Comparison of ENCODE assay signal across 29 cellular contexts in genomic region chr10:79376078-79376628, GRCh38. TPM values are rescaled to one million over a fixed set of nuclear protein-coding genes. Genes with fewer than 3 reads are reported as not detected.
A peak's percentile ranks its signal among the peaks of the same experiment; 100 is the strongest.
DNase-seq lines count a peak whose midpoint lies in the region; ATAC-seq and TF ChIP-seq lines count a peak whose summit lies in the region.
"Had no signal": no experiment of that assay in that cellular context is flagged by ENCODE, and none has a peak within 500 bp of the region (broad histone marks: within the 10 kb centered on the region; RNA-seq: fewer than 3 reads in every experiment).

No MANE protein-coding gene starts in this region.

- peaks cover 13% of the 10 kb centered on the region for H3F3A ChIP-seq in SK-N-SH (replicated peaks; ENCODE audit: insufficient read depth)

- H3K4me3 ChIP-seq in SK-N-SH (ENCODE audit: low read depth in 2 of 2, low read length in 1 of 2): no peak overlapping the region
- H3K4me3 ChIP-seq: GM23338, left lung, upper lobe of right lung had no signal

- H2AFZ ChIP-seq in SK-N-SH (ENCODE audit: low read depth): peak overlapping the region; percentile 48; the same call in 1 of the 2 replicates
- H2AFZ ChIP-seq: GM23338 had no signal

- CTCF ChIA-PET in SK-N-SH (lab: Yijun Ruan, JAX): interaction anchor here (1.0 to 5.7 kb wide), 7 partner anchors 13 to 111 kb away, joined by 3 to 99 read pairs (median 24); no protein-coding TSS in a partner anchor

- no peak overlapping the region for H3K27ac ChIP-seq in SK-N-SH (ENCODE audit: low read depth in 2 of 2, low read length in 1 of 2)
- H3K27ac ChIP-seq: 22Rv1, C4-2B, left lung, RWPE1, upper lobe of right lung had no signal

- WGBS in SK-N-SH (ENCODE audit: low lambda C conversion rate): 93% methylated on average over 10 of the region's 11 CpGs

- no peaks in the 10 kb centered on the region for H3K9me3 ChIP-seq in SK-N-SH
- H3K9me3 ChIP-seq: Caco-2, upper lobe of right lung had no signal

- H3K36me3 ChIP-seq in SK-N-SH (replicated peaks in 1 of 2; ENCODE audit: control insufficient read depth in 1 of 2, insufficient read depth in 2 of 2, low read length in 1 of 2): no peaks in the 10 kb centered on the region
- H3K36me3 ChIP-seq: left lung, upper lobe of right lung had no signal

- ATAC-seq in SK-N-SH treated with all-trans-retinoic acid at 6 μM for 48 hours: no peak
- no peak for ATAC-seq in GM19035 (IDR thresholded peaks at IDR 0.05; ENCODE audit: unreplicated experiment)
- ATAC-seq: activated CD4-positive, CD25-positive, alpha-beta regulatory T cell treated with anti-CD3 and anti-CD28 coated beads, Interleukin-2, amount 50 U/mL, for 24 hours; activated CD8-positive, alpha-beta T cell treated with anti-CD3 and anti-CD28 coated beads, Interleukin-2, amount 10 ng/mL, durations not matched to agents 7 days and 5 days; GM23338; stimulated activated naive B cell treated with anti-CD40 and anti-IgM and Interleukin-4, amounts not matched to agents 10 μg/mL and 1 μg/mL and 100 μg/mL, for 72 hours; upper lobe of right lung had no signal

- no peaks in the 10 kb centered on the region for H3K27me3 ChIP-seq in SK-N-SH (ENCODE audit: insufficient read depth)
- H3K27me3 ChIP-seq: left lung, upper lobe of right lung had no signal

- TF ChIP-seq EP300 in SK-N-SH (IDR thresholded peaks at IDR 0.05; ENCODE audit: borderline replicate concordance in 1 of 2, low read depth in 1 of 2, low read length in 1 of 2): no peak

- no peaks in the 10 kb centered on the region for H4K20me1 ChIP-seq in SK-N-SH (ENCODE audit: insufficient read depth)

- H3K9me2 ChIP-seq in SK-N-SH: no peaks in the 10 kb centered on the region

- no peaks in the 10 kb centered on the region for H3K79me2 ChIP-seq in SK-N-SH (ENCODE audit: insufficient read depth)

- no peak overlapping the region for H3K4me2 ChIP-seq in SK-N-SH
- H3K4me2 ChIP-seq: GM23338 had no signal

- no peak overlapping the region for H3K9ac ChIP-seq in SK-N-SH

- H3K4me1 ChIP-seq in SK-N-SH (ENCODE audit: control insufficient read depth in 1 of 2, insufficient read depth in 2 of 2, low read depth in 1 of 2, low read length in 1 of 2): peaks cover 7 to 11% of the 10 kb centered on the region in 2 experiments; a peak in 2 of 4 replicates
- H3K4me1 ChIP-seq: Caco-2 had no signal

- no peak for TF ChIP-seq RAD21 in SK-N-SH (IDR thresholded peaks at IDR 0.05; ENCODE audit: low read length)

- TF ChIP-seq CTCF in SK-N-SH (IDR thresholded peaks at IDR 0.05): no peak

- DNase-seq in SK-N-SH: no peak
- DNase-seq in stimulated activated CD4-positive, alpha-beta T cell treated with anti-CD3 and anti-CD28 coated beads, Interleukin-4, amount 100 ng/mL, for 24 hours: peak; percentile 1
- no peak for DNase-seq in stimulated activated CD4-positive, alpha-beta T cell treated with anti-CD3 and anti-CD28 coated beads, Interleukin-2, amount 100 ng/mL, for 48 hours
- peak; percentile 43 for DNase-seq in mesenteric fat pad (ENCODE audit: low spot score)
- no peak for DNase-seq in NCI-H1436 treated with DMSO at 0.1 percent for 48 hours (lab: John Stamatoyannopoulos, UW)
- no peak for DNase-seq in NCI-H446 (lab: John Stamatoyannopoulos, UW)
- DNase-seq: activated CD8-positive, alpha-beta T cell treated with anti-CD3 and anti-CD28 coated beads, Interleukin-2, amount 10 ng/mL, durations not matched to agents 7 days and 5 days; activated gamma-delta T cell; activated T-cell treated with anti-CD3 and anti-CD28 coated beads for 4 hours; Caco-2; caudate nucleus; DMS79; left lung; naive B cell; NCI-H1092 treated with DMSO at 0.1 percent for 48 hours; NCI-H187 treated with DMSO at 0.1 percent for 48 hours; NCI-H2171 treated with DMSO at 0.1 percent for 48 hours; NCI-H510A treated with DMSO at 0.1 percent for 48 hours; nucleus accumbens; stimulated activated CD4-positive, alpha-beta T cell treated with anti-CD3 and anti-CD28 coated beads, Interleukin-15, amount 100 ng/mL, for 24 hours; stimulated activated naive B cell treated with anti-CD40 and anti-IgM and Interleukin-4, amounts not matched to agents 10 μg/mL and 1 μg/mL and 100 μg/mL, for 72 hours; upper lobe of right lung had no signal

- POLR2A ChIA-PET in SK-N-SH (lab: Yijun Ruan, JAX): no interaction called here

TF ChIP-seq in SK-N-SH, 30 proteins besides CTCF, POLR2A, EP300 and RAD21 (continues in another document):
- TF ChIP-seq CHD2 (IDR thresholded peaks at IDR 0.05; ENCODE audit: low read length, partially characterized antibody) (no peak), ZBTB33 (IDR thresholded peaks at IDR 0.05; ENCODE audit: borderline replicate concordance, low read depth) (no peak), ELF1 (IDR thresholded peaks at IDR 0.05) (no peak), MAX (IDR thresholded peaks at IDR 0.05; ENCODE audit: low read depth) (no peak), POLR2AphosphoS5 (IDR thresholded peaks at IDR 0.05; ENCODE audit: low read depth, low read length) (no peak), IRF3 (IDR thresholded peaks at IDR 0.05; ENCODE audit: low read depth, low read length) (no peak), RFX5 (IDR thresholded peaks at IDR 0.05; ENCODE audit: low read length) (no peak), GATA2 (CRISPR knock-in tag; IDR thresholded peaks at IDR 0.05) (no peak)

TF ChIP-seq in SK-N-SH treated with all-trans-retinoic acid at 6 μM for 48 hours, 23 proteins besides CTCF, POLR2A, EP300 and RAD21:
- TF ChIP-seq ZNF70 (CRISPR knock-in tag; IDR thresholded peaks at IDR 0.05): no peak
- no peak for TF ChIP-seq CSRNP3 (CRISPR knock-in tag; IDR thresholded peaks at IDR 0.05)
- TF ChIP-seq ZC3H10 (CRISPR knock-in tag; IDR thresholded peaks at IDR 0.05): no peak
- no peak for TF ChIP-seq GLIS3 (CRISPR knock-in tag; IDR thresholded peaks at IDR 0.05)
- no peak for TF ChIP-seq ZNF8 (CRISPR knock-in tag; IDR thresholded peaks at IDR 0.05)
- TF ChIP-seq CREB5 (CRISPR knock-in tag; IDR thresholded peaks at IDR 0.05; ENCODE audit: low read depth): no peak
- TF ChIP-seq PPARA (CRISPR knock-in tag; IDR thresholded peaks at IDR 0.05; ENCODE audit: borderline replicate concordance): no peak
- no peak for TF ChIP-seq ESRRG (CRISPR knock-in tag; IDR thresholded peaks at IDR 0.05)
- no peak for TF ChIP-seq BACH2 (CRISPR knock-in tag; IDR thresholded peaks at IDR 0.05; ENCODE audit: borderline replicate concordance)
- no peak for TF ChIP-seq CSDC2 (CRISPR knock-in tag; IDR thresholded peaks at IDR 0.05)
- TF ChIP-seq OSR1 (CRISPR knock-in tag; IDR thresholded peaks at IDR 0.05): no peak
- TF ChIP-seq ISL1 (CRISPR knock-in tag; IDR thresholded peaks at IDR 0.05): no peak
- TF ChIP-seq ZNF565 (CRISPR knock-in tag; conservative IDR thresholded peaks at IDR 0.05; ENCODE audit: low read depth): no peak
- no peak for TF ChIP-seq SNAI2 (CRISPR knock-in tag; IDR thresholded peaks at IDR 0.05)
- no peak for TF ChIP-seq ZFP30 (CRISPR knock-in tag; IDR thresholded peaks at IDR 0.05)
- TF ChIP-seq RARB (CRISPR knock-in tag; IDR thresholded peaks at IDR 0.05): no peak
- TF ChIP-seq TOX (CRISPR knock-in tag; IDR thresholded peaks at IDR 0.05; ENCODE audit: borderline replicate concordance): no peak
- no peak for TF ChIP-seq ARNTL (CRISPR knock-in tag; IDR thresholded peaks at IDR 0.05; ENCODE audit: borderline replicate concordance, low read depth)
TF ChIP-seq in SK-N-SH treated with all-trans-retinoic acid at 6 μM for 48 hours: peak in this region for 0.

RNA-seq across cellular contexts. Expression of gene PPIF, which starts 28.9 kb away (rescaled TPM):
- 73.8 and 85.9 TPM in 2 replicates for polyA plus RNA-seq in SK-N-SH (2012; rRNA removed)
- 64.9 and 80.6 TPM in 2 replicates for polyA plus RNA-seq in SK-N-SH (2012; cell fraction: cytosol; rRNA removed)
- 163 and 169 TPM in 2 replicates for polyA plus RNA-seq in SK-N-SH (2012; cell fraction: nucleus; rRNA removed)
- 181 TPM for total RNA-seq in mesenteric fat pad

Comparison
In these comparisons a context has a peak if more than half of its experiments do, and no peak if none do; other contexts are left out.
1. DNase-seq: peak in stimulated activated CD4-positive, alpha-beta T cell treated with anti-CD3 and anti-CD28 coated beads, Interleukin-4, amount 100 ng/mL, for 24 hours (single experiment) and mesenteric fat pad (single experiment); none in SK-N-SH (single experiment), stimulated activated CD4-positive, alpha-beta T cell treated with anti-CD3 and anti-CD28 coated beads, Interleukin-2, amount 100 ng/mL, for 48 hours (0 of 2), NCI-H1436 treated with DMSO at 0.1 percent for 48 hours (single experiment) and NCI-H446 (0 of 2).